ENCODE assay signal across 8 cellular contexts in the genomic region with DNA sequence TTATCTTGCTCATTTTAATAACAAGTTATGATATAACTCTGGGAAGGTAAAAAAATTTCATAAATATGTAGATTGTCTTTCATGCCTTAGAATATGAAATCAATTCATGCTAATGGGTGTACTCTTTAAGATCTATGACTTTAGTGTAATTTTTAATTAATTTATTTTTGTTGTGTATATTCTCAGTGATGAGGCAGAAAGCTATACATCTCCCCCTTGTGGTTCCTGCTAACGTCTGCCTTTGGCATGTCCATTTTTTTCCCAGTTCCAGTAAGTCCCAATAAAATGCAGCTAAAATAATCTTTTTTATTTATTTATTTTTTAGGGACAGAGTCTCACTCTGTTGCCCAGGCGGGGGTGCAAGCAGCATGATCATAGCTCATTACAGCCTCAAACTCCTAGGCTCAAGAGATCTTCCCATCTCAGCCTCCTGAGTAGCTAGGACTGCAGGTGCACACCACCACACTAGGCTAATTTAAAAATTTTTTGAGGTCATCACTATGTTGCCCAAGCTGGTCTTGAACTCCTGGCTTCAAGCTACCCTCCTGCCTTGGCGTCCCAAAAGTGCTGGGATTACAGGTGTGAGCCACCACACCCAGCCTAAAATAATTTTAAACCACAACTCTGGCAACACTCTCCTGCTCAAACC. TPM values are rescaled to one million over a fixed set of nuclear protein-coding genes. Genes with fewer than 3 reads are reported as not detected.
DNase-seq lines count a peak whose midpoint lies in the region; ATAC-seq and TF ChIP-seq lines count a peak whose summit lies in the region.

No MANE protein-coding gene starts in this region.

- H3K9me3 ChIP-seq in PC-9 (ENCODE audit: insufficient read depth, low read depth), result no peaks in the 10 kb centered on the region

- no peaks in the 10 kb centered on the region for H4K20me1 ChIP-seq in PC-9 (ENCODE audit: insufficient read depth)

- H3K36me3 ChIP-seq in PC-9 (ENCODE audit: low read depth), result no peaks in the 10 kb centered on the region

- in situ Hi-C loops in GM13977 (cut with MboI; ENCODE audit: low pct_unique_long_range_greater_than_20kb, low sequenced_read_pairs, unreplicated experiment), result no loop called here

- TF ChIP-seq CTCF in GM13977 (IDR thresholded peaks at IDR 0.05; ENCODE audit: extremely low read depth, insufficient read depth, missing control alignments) (peak; percentile 46), PC-9 (conservative IDR thresholded peaks at IDR 0.05) (peak; percentile 90)

- peaks cover 17% of the 10 kb centered on the region for H3K79me2 ChIP-seq in PC-9 (ENCODE audit: low read depth)

- intact Hi-C loops in PC-9 (cut with micrococcal nuclease; ENCODE audit: unreplicated experiment) (loop anchor here (5.0 to 10.0 kb wide), 2 partner anchors 239 to 406 kb away; a partner anchor contains a TSS), posterior cingulate gyrus (cut with DNase I) (no loop called here)

- POLR2A ChIA-PET in PC-9 (lab: Charles Lee; ENCODE audit: unreplicated experiment), result interaction anchor here (0.6 kb wide), 2 partner anchors 45 to 236 kb away, joined by 4 read pairs; no protein-coding TSS in a partner anchor

- no peak for ATAC-seq in activated naive CD4-positive, alpha-beta T cell treated with anti-CD3 and anti-CD28 coated beads, Interleukin-2, amount 50 U/mL, for 72 hours
- no peak for ATAC-seq in HG03520 (IDR thresholded peaks at IDR 0.05; ENCODE audit: unreplicated experiment)

- no peaks in the 10 kb centered on the region; the same call in 1 of the 2 replicates for H3K9me2 ChIP-seq in PC-9 (ENCODE audit: insufficient read depth)

- peaks cover 16% of the 10 kb centered on the region for H3K4me1 ChIP-seq in PC-9 (replicated peaks; ENCODE audit: insufficient read depth)

- no peak overlapping the region for H3K4me2 ChIP-seq in PC-9

- BruUV-seq in PC-9 (replicated peaks; lab: Mats Ljungman, UMichigan), result no TSS peak

- peaks cover 4% of the 10 kb centered on the region; the same call in 1 of the 2 replicates for H3F3A ChIP-seq in PC-9 (ENCODE audit: insufficient read depth, low read depth)

- CTCF ChIA-PET in PC-9 (lab: Charles Lee), result interaction anchor here (0.7 to 1.8 kb wide), 18 partner anchors 11 to 477 kb away, joined by 3 to 12 read pairs (median 4); a partner anchor contains a TSS

- H2AFZ ChIP-seq in PC-9, result no peak overlapping the region

- H3K4me3 ChIP-seq in PC-9, result no peak overlapping the region

- no peaks in the 10 kb centered on the region for H3K9me3 Mint-ChIP-seq in activated naive CD4-positive, alpha-beta T cell treated with anti-CD3 and anti-CD28 coated beads, Interleukin-2, amount 50 U/mL, for 72 hours

- DNase-seq in A172 (ENCODE audit: low spot score) (peak; percentile 10), GM13977 (ENCODE audit: low spot score) (no peak), PC-9 (peak in 1 of 2 experiments; percentile 14), fibroblast of peridontal ligament (ENCODE audit: extremely low read depth) (peak; percentile 51), GOT3 (lab: John Stamatoyannopoulos, UW) (no peak), posterior cingulate gyrus (no peak)
- DNase-seq in activated naive CD4-positive, alpha-beta T cell treated with anti-CD3 and anti-CD28 coated beads, Interleukin-2, amount 50 U/mL, for 72 hours (ENCODE audit: low spot score in 2 of 2), result no peak

- no peak overlapping the region for H3K27ac Mint-ChIP-seq in activated naive CD4-positive, alpha-beta T cell treated with anti-CD3 and anti-CD28 coated beads, Interleukin-2, amount 50 U/mL, for 72 hours

- no peak overlapping the region for H3K27ac ChIP-seq in PC-9

- H3K36me3 Mint-ChIP-seq in activated naive CD4-positive, alpha-beta T cell treated with anti-CD3 and anti-CD28 coated beads, Interleukin-2, amount 50 U/mL, for 72 hours, result peaks cover 19 to 21% of the 10 kb centered on the region in 2 donors

- H3K27me3 ChIP-seq in PC-9 (ENCODE audit: insufficient read depth, low read depth), result no peaks in the 10 kb centered on the region

RNA-seq across cellular contexts. Expression of a gene that starts 3.3 kb away (rescaled TPM):
- 31.0 and 32.6 TPM in 2 replicates for total RNA-seq in A172 (2014; rRNA removed; shearing (Covaris generic))
- total RNA-seq in PC-9 (2021), result 88.1 and 91.8 TPM in 2 replicates
- total RNA-seq in activated naive CD4-positive, alpha-beta T cell treated with anti-CD3 and anti-CD28 coated beads, Interleukin-2, amount 50 U/mL, for 72 hours, result 10 to 100 TPM; 28.4 to 67.5 TPM

RNA-seq across cellular contexts. Expression of a gene that starts 31.3 kb away (rescaled TPM):
- 1.9 and 2.0 TPM in 2 replicates for total RNA-seq in A172 (2014; rRNA removed; shearing (Covaris generic))
- total RNA-seq in PC-9 (2021), result 0.50 and 1.5 TPM in 2 replicates
- under 1 TPM; 0.41 to 0.66 TPM for total RNA-seq in activated naive CD4-positive, alpha-beta T cell treated with anti-CD3 and anti-CD28 coated beads, Interleukin-2, amount 50 U/mL, for 72 hours

RNA-seq across cellular contexts. Expression of a gene that starts 31.6 kb away (rescaled TPM):
- not detected in 2 replicates for total RNA-seq in A172 (2014; rRNA removed; shearing (Covaris generic))
- 196 and 323 TPM in 2 replicates for total RNA-seq in PC-9 (2021)
- not detected for total RNA-seq in activated naive CD4-positive, alpha-beta T cell treated with anti-CD3 and anti-CD28 coated beads, Interleukin-2, amount 50 U/mL, for 72 hours

Comparison
In these comparisons a context has a peak if more than half of its experiments do, and no peak if none do; other contexts are left out.
1. DNase-seq: peak in A172 (single experiment) and fibroblast of peridontal ligament (single experiment); none in GM13977 (single experiment), activated naive CD4-positive, alpha-beta T cell treated with anti-CD3 and anti-CD28 coated beads, Interleukin-2, amount 50 U/mL, for 72 hours (0 of 2), GOT3 (single experiment) and posterior cingulate gyrus (0 of 10).
2. RNA of a gene that starts 31.6 kb away (total RNA-seq): 196 to 323 TPM in PC-9; not detected in activated naive CD4-positive, alpha-beta T cell treated with anti-CD3 and anti-CD28 coated beads, Interleukin-2, amount 50 U/mL, for 72 hours and not detected in A172; every median in the first group is over 100 times any median in the second.